Comparison of ENCODE assay signal across 11 cellular contexts in the genomic region with DNA sequence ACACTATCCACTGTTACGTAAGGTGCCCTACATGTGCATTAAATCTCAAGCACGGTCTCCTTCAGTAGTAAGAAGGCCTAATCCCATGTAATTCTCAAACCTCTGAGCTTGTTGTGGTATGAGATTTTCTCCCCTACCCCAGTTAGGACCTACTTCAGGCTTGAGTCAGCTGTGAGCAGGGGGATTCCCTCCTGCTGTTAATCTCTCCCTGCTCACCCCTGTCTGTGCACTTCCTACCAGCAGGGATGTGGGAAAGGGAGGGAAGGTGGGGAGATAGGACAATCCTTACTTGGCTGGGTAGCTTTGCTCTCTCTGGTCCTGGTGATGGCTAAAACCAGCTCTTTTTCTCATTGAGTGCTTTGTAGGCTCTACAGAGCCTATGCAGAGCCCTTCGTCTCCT.
"Had no signal": no experiment of that assay in that cellular context is flagged by ENCODE, and none has a peak within 500 bp of the region (broad histone marks: within the 10 kb centered on the region; RNA-seq: fewer than 3 reads in every experiment).

No MANE protein-coding gene starts in this region.

- H3K4me3 ChIP-seq: breast epithelium had no signal

- DNase-seq: activated CD4-positive, alpha-beta memory T cell treated with anti-CD3 and anti-CD28 coated beads for 36 hours; activated CD4-positive, alpha-beta T cell treated with anti-CD3 and anti-CD28 coated beads for 1 hour; activated effector memory CD4-positive, alpha-beta T cell treated with anti-CD3 and anti-CD28 coated beads, Interleukin-2, amount 50 U/mL, for 16 hours; activated naive CD8-positive, alpha-beta T cell treated with anti-CD3 and anti-CD28 coated beads, Interleukin-2, amount 10 ng/mL, durations not matched to agents 7 days and 5 days; activated T-cell treated with anti-CD3 and anti-CD28 coated beads, Interleukin-2, amount 50 U/mL, for 4 hours; aorta; dermis blood vessel endothelial cell; endodermal cell; left colon; stimulated activated CD4-positive, alpha-beta T cell treated with anti-CD3 and anti-CD28 coated beads, Interleukin-2, amount 100 ng/mL, for 48 hours had no signal

- H3K36me3 ChIP-seq: breast epithelium had no signal

- H3K9me3 ChIP-seq: breast epithelium had no signal

- H3K4me1 ChIP-seq: breast epithelium had no signal

- H3K27ac ChIP-seq: breast epithelium had no signal

- ATAC-seq: activated T-cell treated with anti-CD3 and anti-CD28 coated beads, Interleukin-2, amount 50 U/mL, for 4 hours; left colon had no signal

- H3K27me3 ChIP-seq: breast epithelium had no signal
